ENCODE assay signal across 20 cellular contexts in the genomic region with DNA sequence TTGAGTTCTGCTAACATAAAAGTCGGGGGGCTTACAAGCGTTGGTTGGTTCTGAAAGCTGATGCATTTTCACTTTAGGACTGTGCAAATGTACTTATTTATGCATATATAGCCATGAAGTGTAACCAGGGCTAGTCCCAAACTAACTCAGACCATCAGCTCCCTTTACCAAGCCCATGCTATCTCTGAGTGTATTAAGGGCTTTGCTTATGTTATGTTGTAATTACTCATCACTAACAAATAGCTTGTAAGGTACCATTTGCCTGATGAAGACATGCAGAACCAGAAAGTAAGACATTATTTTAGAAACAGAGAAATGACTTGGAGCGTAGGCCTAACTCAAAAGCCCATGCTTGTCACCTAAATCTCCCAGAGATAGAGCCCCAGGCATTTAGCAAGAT.
DNase-seq lines count a peak whose midpoint lies in the region; TF ChIP-seq lines count a peak whose summit lies in the region.
"Had no signal": no experiment of that assay in that cellular context is flagged by ENCODE, and none has a peak within 500 bp of the region (broad histone marks: within the 10 kb centered on the region; RNA-seq: fewer than 3 reads in every experiment).

No MANE protein-coding gene starts in this region.

- H3K79me2 ChIP-seq in Loucy (ENCODE audit: insufficient read depth, low read length) = no peaks in the 10 kb centered on the region

- H3K36me3 Mint-ChIP-seq in progenitor cell of endocrine pancreas (ENCODE audit: insufficient read depth) = no peaks in the 10 kb centered on the region
- H3K36me3 Mint-ChIP-seq in chondrocyte (ENCODE audit: low read depth) = no peaks in the 10 kb centered on the region
- H3K36me3 Mint-ChIP-seq: CD4-positive, CD25-positive, alpha-beta regulatory T cell had no signal

- H3K36me3 ChIP-seq in Loucy (ENCODE audit: insufficient read depth, low read length) = no peaks in the 10 kb centered on the region
- H3K36me3 ChIP-seq: BLaER1 had no signal

- H3K27ac Mint-ChIP-seq in progenitor cell of endocrine pancreas (no peak overlapping the region), chondrocyte (ENCODE audit: unreplicated experiment) (no peak overlapping the region)
- H3K27ac Mint-ChIP-seq: CD4-positive, CD25-positive, alpha-beta regulatory T cell had no signal

- no peaks in the 10 kb centered on the region for H4K20me1 ChIP-seq in Loucy (ENCODE audit: insufficient read depth, low read length, poor library complexity, severe bottlenecking)
- H4K20me1 ChIP-seq: BLaER1 had no signal

- H3K9me2 ChIP-seq in Loucy (replicated peaks; ENCODE audit: low read depth, low read length) = no peaks in the 10 kb centered on the region

- TF ChIP-seq CTCF in Loucy (conservative IDR thresholded peaks at IDR 0.05; ENCODE audit: low read length) (no peak), progenitor cell of endocrine pancreas (IDR thresholded peaks at IDR 0.05; ENCODE audit: unreplicated experiment) (no peak), chondrocyte (IDR thresholded peaks at IDR 0.05) (no peak)

- no peak overlapping the region for H3K4me2 ChIP-seq in Loucy (ENCODE audit: low read depth, low read length, poor library complexity, severe bottlenecking)

- DNase-seq in NCI-H82 (lab: John Stamatoyannopoulos, UW) = peak; percentile 5
- no peak for DNase-seq in NCI-H82 treated with DMSO at 0.1 percent for 48 hours (lab: John Stamatoyannopoulos, UW; ENCODE audit: unreplicated experiment)
- peak; percentile 69 for DNase-seq in islet precursor cell
- no peak for DNase-seq in NCI-H1694 (lab: John Stamatoyannopoulos, UW)
- DNase-seq in progenitor cell of endocrine pancreas (ENCODE audit: low spot score, unreplicated experiment) = no peak
- DNase-seq in chondrocyte (ENCODE audit: low spot score) = no peak
- DNase-seq: ACHN; CD4-positive, CD25-positive, alpha-beta regulatory T cell; Kasumi-1; NCI-H1105 treated with DMSO at 0.1 percent for 48 hours; NCI-H146; NCI-H2029; NCI-H446; NCI-H526; SIG-M5; SW 1271 had no signal

- H3K27me3 ChIP-seq in Loucy (ENCODE audit: insufficient read depth, low read length, poor library complexity, severe bottlenecking) = no peaks in the 10 kb centered on the region
- H3K27me3 ChIP-seq: BLaER1 had no signal

- 0 out of 2 replicates have a peak overlapping the region, but pooled peaks have one; percentile 36 for H2AFZ ChIP-seq in Loucy (ENCODE audit: low read length)

- H3K27me3 Mint-ChIP-seq in progenitor cell of endocrine pancreas (peaks cover 3% of the 10 kb centered on the region), chondrocyte (ENCODE audit: low read depth) (peaks cover 1% of the 10 kb centered on the region)
- H3K27me3 Mint-ChIP-seq: CD4-positive, CD25-positive, alpha-beta regulatory T cell had no signal

- no peaks in the 10 kb centered on the region for H3K9me3 ChIP-seq in Loucy (ENCODE audit: insufficient read depth, low read depth, low read length)
- H3K9me3 ChIP-seq: BLaER1 had no signal

- no peak overlapping the region for H3K4me3 ChIP-seq in Loucy (ENCODE audit: low read length, poor library complexity, severe bottlenecking)
- H3K4me3 ChIP-seq: BLaER1, K562, SK-N-MC had no signal

- no peak overlapping the region for H3K4me3 Mint-ChIP-seq in progenitor cell of endocrine pancreas (ENCODE audit: low read depth)
- no peak overlapping the region for H3K4me3 Mint-ChIP-seq in chondrocyte (ENCODE audit: unreplicated experiment)

- H3K4me1 ChIP-seq in Loucy (ENCODE audit: insufficient read depth, low read length, poor library complexity, severe bottlenecking) = no peaks in the 10 kb centered on the region

- no peaks in the 10 kb centered on the region for H3K9me3 Mint-ChIP-seq in progenitor cell of endocrine pancreas (ENCODE audit: low read depth)
- no peaks in the 10 kb centered on the region for H3K9me3 Mint-ChIP-seq in chondrocyte (ENCODE audit: low read depth)

- H3K9ac ChIP-seq in Loucy (ENCODE audit: low read depth, low read length, poor library complexity, severe bottlenecking) = no peak overlapping the region
- H3K9ac ChIP-seq: BLaER1 had no signal

- H3F3A ChIP-seq in Loucy (ENCODE audit: low read depth) = no peaks in the 10 kb centered on the region

- H3K4me1 Mint-ChIP-seq in progenitor cell of endocrine pancreas (ENCODE audit: low read depth) (peaks cover 2% of the 10 kb centered on the region), chondrocyte (ENCODE audit: low read depth) (peaks cover 17% of the 10 kb centered on the region)

Comparison
In these comparisons a context has a peak if more than half of its experiments do, and no peak if none do; other contexts are left out.
1. DNase-seq: peak in NCI-H82 (single experiment) and islet precursor cell (single experiment); none in NCI-H82 treated with DMSO at 0.1 percent for 48 hours (single experiment), NCI-H1694 (single experiment), progenitor cell of endocrine pancreas (single experiment) and chondrocyte (single experiment).